In the genomic region with DNA sequence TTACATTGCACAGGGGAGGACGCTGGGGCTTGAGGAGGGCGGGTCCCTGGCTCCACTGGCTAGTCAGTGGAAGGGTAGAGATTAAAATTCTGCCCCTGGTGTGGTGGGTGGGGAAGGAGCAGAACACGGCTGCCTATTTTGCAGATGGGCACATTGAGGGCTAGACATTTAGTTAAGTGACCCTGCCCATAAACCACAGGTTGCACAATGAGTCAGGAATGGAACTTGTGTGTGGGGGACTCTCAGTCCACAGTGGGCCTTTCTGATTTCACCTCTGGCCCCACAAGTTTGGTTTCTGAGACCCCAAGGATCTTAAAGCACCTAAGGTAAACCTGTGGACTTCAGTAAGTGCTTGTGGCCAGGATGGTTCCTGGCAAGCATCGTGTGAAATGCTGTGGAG, we compare ENCODE assay signal across 12 cellular contexts.
"Had no signal": no experiment of that assay in that cellular context is flagged by ENCODE, and none has a peak within 500 bp of the region (broad histone marks: within the 10 kb centered on the region; RNA-seq: fewer than 3 reads in every experiment).

No MANE protein-coding gene starts in this region.

- H3K27ac Mint-ChIP-seq: activated naive CD4-positive, alpha-beta T cell treated with anti-CD3 and anti-CD28 coated beads, Interleukin-2, amount 10 ng/mL, durations not matched to agents 7 days and 5 days; memory B cell; nephron; T-helper 1 cell treated with Interleukin-12 subunit alpha and Interleukin-12 subunit beta and Interleukin-4 antibody, amounts not matched to agents 30 μg/mL and 1 μg/mL, for 36 hours had no signal

- H3K4me1 ChIP-seq: left ventricle myocardium inferior had no signal

- H3K27ac ChIP-seq: left ventricle myocardium inferior, sigmoid colon, tibial nerve had no signal

- H3K9me3 Mint-ChIP-seq: activated naive CD4-positive, alpha-beta T cell treated with anti-CD3 and anti-CD28 coated beads, Interleukin-2, amount 10 ng/mL, durations not matched to agents 7 days and 5 days; memory B cell; nephron; T-helper 1 cell treated with Interleukin-12 subunit alpha and Interleukin-12 subunit beta and Interleukin-4 antibody, amounts not matched to agents 30 μg/mL and 1 μg/mL, for 36 hours had no signal

- H3K4me3 Mint-ChIP-seq: activated naive CD4-positive, alpha-beta T cell treated with anti-CD3 and anti-CD28 coated beads, Interleukin-2, amount 10 ng/mL, durations not matched to agents 7 days and 5 days; memory B cell; nephron; T-helper 1 cell treated with Interleukin-12 subunit alpha and Interleukin-12 subunit beta and Interleukin-4 antibody, amounts not matched to agents 30 μg/mL and 1 μg/mL, for 36 hours had no signal

- H3K36me3 ChIP-seq: left ventricle myocardium inferior, sigmoid colon, tibial nerve had no signal

- H3K9me3 ChIP-seq: sigmoid colon had no signal

- H3K4me3 ChIP-seq: left ventricle myocardium inferior, sigmoid colon, tibial nerve had no signal

- H3K36me3 Mint-ChIP-seq: activated naive CD4-positive, alpha-beta T cell treated with anti-CD3 and anti-CD28 coated beads, Interleukin-2, amount 10 ng/mL, durations not matched to agents 7 days and 5 days; brain; memory B cell had no signal

- H3K4me1 Mint-ChIP-seq: nephron had no signal

- DNase-seq: activated CD4-positive, alpha-beta T cell treated with anti-CD3 and anti-CD28 coated beads, Interleukin-2, amount 50 U/mL, for 1 hour; activated naive CD4-positive, alpha-beta T cell treated with anti-CD3 and anti-CD28 coated beads, Interleukin-2, amount 10 ng/mL, durations not matched to agents 7 days and 5 days; amygdala; kidney; left ventricle myocardium inferior; sigmoid colon; stimulated activated CD4-positive, alpha-beta T cell treated with anti-CD3 and anti-CD28 coated beads, Interleukin-2, amount 100 ng/mL, for 24 hours had no signal
